ENCODE assay signal across 21 cellular contexts in the genomic region with DNA sequence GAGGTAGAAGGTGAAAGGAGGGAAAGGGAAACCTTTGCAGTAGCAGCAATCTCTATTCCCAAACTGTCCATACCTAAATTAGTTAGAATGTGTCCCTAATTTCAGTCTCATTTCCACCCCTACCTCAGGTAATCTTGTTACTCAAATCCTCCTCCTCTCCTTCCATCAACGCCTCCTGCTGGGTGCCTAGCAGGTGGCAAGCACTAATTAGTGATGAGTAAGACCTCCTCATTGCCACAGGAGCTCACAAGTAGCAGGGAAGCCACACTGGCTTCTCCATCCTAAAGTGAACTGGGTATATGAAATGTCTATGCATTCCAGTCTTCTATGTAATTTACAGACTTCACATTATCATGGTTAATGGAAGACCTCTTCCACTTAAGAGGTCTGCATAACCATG. TPM values are rescaled to one million over a fixed set of nuclear protein-coding genes. Genes with fewer than 3 reads are reported as not detected.
DNase-seq lines count a peak whose midpoint lies in the region; TF ChIP-seq lines count a peak whose summit lies in the region.
"Had no signal": no experiment of that assay in that cellular context is flagged by ENCODE, and none has a peak within 500 bp of the region (broad histone marks: within the 10 kb centered on the region; RNA-seq: fewer than 3 reads in every experiment).

No MANE protein-coding gene starts in this region.

- H3K27me3 Mint-ChIP-seq in glutamatergic neuron (ENCODE audit: unreplicated experiment), result no peaks in the 10 kb centered on the region
- H3K27me3 Mint-ChIP-seq: activated naive CD8-positive, alpha-beta T cell treated with anti-CD3 and anti-CD28 coated beads, Interleukin-2, amount 10 ng/mL, durations not matched to agents 7 days and 5 days had no signal

- no peaks in the 10 kb centered on the region for H3K27me3 ChIP-seq in SJCRH30
- H3K27me3 ChIP-seq in brain microvascular endothelial cell (replicated peaks), result no peaks in the 10 kb centered on the region
- H3K27me3 ChIP-seq: cardiac muscle cell, MG63 had no signal

- peaks cover 17% of the 10 kb centered on the region for H3K4me1 Mint-ChIP-seq in glutamatergic neuron (ENCODE audit: low read depth, unreplicated experiment)

- H3K4me1 ChIP-seq in SJCRH30, result peaks cover 55% of the 10 kb centered on the region

- H3K4me3 Mint-ChIP-seq in glutamatergic neuron (ENCODE audit: unreplicated experiment), result peak overlapping the region; percentile 67
- H3K4me3 Mint-ChIP-seq: activated naive CD8-positive, alpha-beta T cell treated with anti-CD3 and anti-CD28 coated beads, Interleukin-2, amount 10 ng/mL, durations not matched to agents 7 days and 5 days had no signal

- DNase-seq in DMS 273 (lab: John Stamatoyannopoulos, UW; ENCODE audit: unreplicated experiment) (peak; percentile 39), DMS 273 treated with DMSO at 0.1 percent for 48 hours (lab: John Stamatoyannopoulos, UW) (no peak), SJCRH30 (no peak), glutamatergic neuron (no peak), GF-D8 (lab: John Stamatoyannopoulos, UW) (no peak), brain microvascular endothelial cell (no peak), cerebellum (ENCODE audit: low spot score) (no peak)
- DNase-seq: activated naive CD8-positive, alpha-beta T cell treated with anti-CD3 and anti-CD28 coated beads, Interleukin-2, amount 10 ng/mL, durations not matched to agents 7 days and 5 days; DMS153; effector CD4-positive, alpha-beta T cell; left colon; MG63; NCI-H2081 treated with DMSO at 0.1 percent for 48 hours; occipital lobe; RPMI8226; stimulated activated CD4-positive, alpha-beta T cell treated with anti-CD3 and anti-CD28 coated beads, Interleukin-4, amount 100 ng/mL, for 24 hours; trophoblast cell had no signal

- peaks cover 29% of the 10 kb centered on the region for H3K36me3 ChIP-seq in SJCRH30
- peaks cover 36% of the 10 kb centered on the region for H3K36me3 ChIP-seq in brain microvascular endothelial cell (replicated peaks)

- H3K9me3 ChIP-seq in SJCRH30 (replicated peaks), result no peaks in the 10 kb centered on the region
- H3K9me3 ChIP-seq: MG63 had no signal

- TF ChIP-seq CTCF in GM12872 (IDR thresholded peaks at IDR 0.05; ENCODE audit: insufficient read depth, low read depth, low read length) (peak; percentile 9; the same call in 1 of the 3 replicates), glutamatergic neuron (IDR thresholded peaks at IDR 0.05; ENCODE audit: partially characterized antibody, unreplicated experiment) (no peak), brain microvascular endothelial cell (IDR thresholded peaks at IDR 0.05; ENCODE audit: low read depth, low read length, missing control alignments) (no peak)

- in situ Hi-C loops in brain microvascular endothelial cell (cut with HindIII; ENCODE audit: low pct_ligation_motif_present, low sequenced_read_pairs), result no loop called here

- no peak overlapping the region for H3K27ac Mint-ChIP-seq in glutamatergic neuron (ENCODE audit: unreplicated experiment)
- H3K27ac Mint-ChIP-seq: activated naive CD8-positive, alpha-beta T cell treated with anti-CD3 and anti-CD28 coated beads, Interleukin-2, amount 10 ng/mL, durations not matched to agents 7 days and 5 days had no signal

- peaks cover 3% of the 10 kb centered on the region for H3K9me3 Mint-ChIP-seq in glutamatergic neuron (ENCODE audit: unreplicated experiment)
- H3K9me3 Mint-ChIP-seq: activated naive CD8-positive, alpha-beta T cell treated with anti-CD3 and anti-CD28 coated beads, Interleukin-2, amount 10 ng/mL, durations not matched to agents 7 days and 5 days had no signal

- H3K27ac ChIP-seq in SJCRH30 (peak overlapping the region; percentile 85), brain microvascular endothelial cell (no peak overlapping the region)
- H3K27ac ChIP-seq: 22Rv1, cardiac muscle cell, VCaP had no signal

- H3K4me3 ChIP-seq in SJCRH30 (no peak overlapping the region), brain microvascular endothelial cell (ENCODE audit: low read depth, low read length) (no peak overlapping the region)
- H3K4me3 ChIP-seq: cardiac muscle cell, MG63 had no signal

- H3K36me3 Mint-ChIP-seq in glutamatergic neuron (ENCODE audit: unreplicated experiment), result no peaks in the 10 kb centered on the region

RNA-seq across cellular contexts. Expression of gene FAM133B, which starts 25.7 kb away (rescaled TPM):
- total RNA-seq in SJCRH30 (2014; rRNA removed; shearing (Covaris generic)), result 50.2 and 66.6 TPM in 2 replicates
- total RNA-seq in glutamatergic neuron (ENCODE audit: unreplicated experiment), result 25.0 TPM
- 39.9 TPM for total RNA-seq in cerebellum
